Comparison of ENCODE assay signal across 8 cellular contexts in genomic region chr4:76949293-76950051, GRCh38. TPM values are rescaled to one million over a fixed set of nuclear protein-coding genes. Genes with fewer than 3 reads are reported as not detected.
A peak's percentile ranks its signal among the peaks of the same experiment; 100 is the strongest.
DNase-seq lines count a peak whose midpoint lies in the region; ATAC-seq, FAIRE-seq and TF ChIP-seq lines count a peak whose summit lies in the region.

SEPTIN11 (plus strand) TSS chr4:76949752; CDS start chr4:76949904, 152 bp downstream.

- FAIRE-seq in keratinocyte (lab: Jason Lieb, UNC) = no peak

- H3K9ac ChIP-seq in keratinocyte (ENCODE audit: control insufficient read depth, extremely low read depth, insufficient read depth, low read length) = peak within 1 kb of the TSS; percentile 90

- ATAC-seq in GM19025 (IDR thresholded peaks at IDR 0.05; ENCODE audit: low read depth, unreplicated experiment) (peak; percentile 68), HG03280 (IDR thresholded peaks at IDR 0.05; ENCODE audit: unreplicated experiment) (peak; percentile 67)
- peak; percentile 72 to 73 for ATAC-seq in activated CD4-positive, CD25-positive, alpha-beta regulatory T cell treated with anti-CD3 and anti-CD28 coated beads, Interleukin-2, amount 50 U/mL, for 24 hours
- ATAC-seq in central memory CD8-positive, alpha-beta T cell (replicated peaks; ENCODE audit: extremely low read depth, poor library complexity, severe bottlenecking) = peak; percentile 83

- H3K9me3 ChIP-seq in keratinocyte (ENCODE audit: control insufficient read depth, low read depth, low read length) = no peaks in the 10 kb centered on the region

- H3K9me1 ChIP-seq in keratinocyte (ENCODE audit: control insufficient read depth, extremely low read depth, insufficient read depth, low read length) = no peaks in the 10 kb centered on the region

- H3K4me3 ChIP-seq in AG09309 (ENCODE audit: control insufficient read depth, low read depth, low read length) (peak within 1 kb of the TSS; percentile 88), keratinocyte (ENCODE audit: control insufficient read depth in 2 of 3, extremely low read depth in 1 of 3, insufficient read depth in 2 of 3, low read depth in 1 of 3, low read length in 3 of 3) (peak within 1 kb of the TSS; percentile 90 to 99 (median 92))

- no peak for TF ChIP-seq CTCF in AG09309 (IDR thresholded peaks at IDR 0.05; ENCODE audit: control insufficient read depth, insufficient read depth, low read depth, low read length, missing control alignments)
- peak in 1 of 3 experiments; percentile 2 for TF ChIP-seq CTCF in keratinocyte (optimal IDR thresholded peaks at IDR 0.05 in 1 of 3, IDR thresholded peaks at IDR 0.05 in 1 of 3, conservative IDR thresholded peaks at IDR 0.05 in 1 of 3; ENCODE audit: extremely low read depth in 1 of 3, insufficient read depth in 2 of 3, low read length in 3 of 3)

- H3K27ac ChIP-seq in keratinocyte (ENCODE audit: control insufficient read depth, insufficient read depth, low read length) = peak within 1 kb of the TSS; percentile 71

- no peaks in the 10 kb centered on the region for H3K27me3 ChIP-seq in keratinocyte (ENCODE audit: control insufficient read depth, extremely low read depth, insufficient read depth, low read length)

- H3K27me3 Mint-ChIP-seq in central memory CD8-positive, alpha-beta T cell = no peaks in the 10 kb centered on the region

- DNase-seq in AG09309 (ENCODE audit: low read depth) (peak; percentile 78), NCI-H446 (lab: John Stamatoyannopoulos, UW) (peak; percentile 84 to 93), keratinocyte (ENCODE audit: low read depth, low spot score) (peak; percentile 11)
- DNase-seq in central memory CD8-positive, alpha-beta T cell (ENCODE audit: low spot score in 2 of 2) = peak; percentile 76 to 79
- DNase-seq in stimulated activated CD4-positive, alpha-beta T cell treated with anti-CD3 and anti-CD28 coated beads, Interleukin-12 subunit alpha, Interleukin-12 subunit beta, amount 100 ng/mL, for 48 hours (ENCODE audit: low read depth in 2 of 3, low spot score in 1 of 3) = peak; percentile 55 to 73 (median 62)

- H3K27ac Mint-ChIP-seq in central memory CD8-positive, alpha-beta T cell (ENCODE audit: low read depth) = peak within 1 kb of the TSS; percentile 84

- H3K4me1 ChIP-seq in keratinocyte (ENCODE audit: control insufficient read depth, extremely low read depth, insufficient read depth, low read length) = peaks cover 17% of the 10 kb centered on the region

- peaks cover 25% of the 10 kb centered on the region for H3K4me1 Mint-ChIP-seq in central memory CD8-positive, alpha-beta T cell

- dilution Hi-C loops in keratinocyte (cut with MboI; ENCODE audit: extremely low pct_ligation_motif_present, low sequenced_read_pairs) = no loop called here

- H3K79me2 ChIP-seq in keratinocyte (ENCODE audit: control insufficient read depth, insufficient read depth, low read length) = peaks cover 51% of the 10 kb centered on the region

- H3K36me3 Mint-ChIP-seq in central memory CD8-positive, alpha-beta T cell (ENCODE audit: insufficient read depth) = peaks cover 12% of the 10 kb centered on the region

- peak within 1 kb of the TSS; percentile 87 for H3K4me2 ChIP-seq in keratinocyte (ENCODE audit: control insufficient read depth, extremely low read depth, insufficient read depth, low read depth, low read length)

- H4K20me1 ChIP-seq in keratinocyte (ENCODE audit: control insufficient read depth, extremely low read depth, insufficient read depth, low read length) = no peaks in the 10 kb centered on the region

- H3K36me3 ChIP-seq in keratinocyte (ENCODE audit: control insufficient read depth in 2 of 2, extremely low read depth in 1 of 2, insufficient read depth in 2 of 2, low read length in 2 of 2) = no peaks in the 10 kb centered on the region

- H3K9me3 Mint-ChIP-seq in central memory CD8-positive, alpha-beta T cell = no peaks in the 10 kb centered on the region

- H2AFZ ChIP-seq in keratinocyte (ENCODE audit: control insufficient read depth, low read length) = peak within 1 kb of the TSS; percentile 85

- peak within 1 kb of the TSS; percentile 88 for H3K4me3 Mint-ChIP-seq in central memory CD8-positive, alpha-beta T cell

RNA-seq across cellular contexts. Expression of gene SEPTIN11, which starts in this region (rescaled TPM):
- polyA plus RNA-seq in keratinocyte = 68.3 to 99.3 TPM (median 89.2 TPM) in 3 replicates
- polyA plus RNA-seq in keratinocyte (2011; ENCODE audit: low read depth) = 82.1 TPM
- 76.6 and 163 TPM in 2 replicates for polyA plus RNA-seq in keratinocyte (2011; cell fraction: cytosol; rRNA removed)
- polyA plus RNA-seq in keratinocyte (2011; cell fraction: nucleus; rRNA removed) = 88.9 and 94.3 TPM in 2 replicates
- 18.4 and 59.9 TPM in 2 replicates for polyA plus RNA-seq in keratinocyte (2012; ENCODE audit: low replicate concordance)
- polyA minus RNA-seq in keratinocyte = 36.4 to 154 TPM (median 97.8 TPM) in 3 replicates
- polyA minus RNA-seq in keratinocyte (2011; cell fraction: cytosol; rRNA and poly(A)+ RNA removed) = 73.9 TPM
- 60.4 and 125 TPM in 2 replicates for polyA minus RNA-seq in keratinocyte (2011; cell fraction: nucleus; rRNA and poly(A)+ RNA removed)

Comparison
In these comparisons a context has a peak if more than half of its experiments do, and no peak if none do; other contexts are left out.
1. Peak in every context shown above with its lines: DNase-seq, ATAC-seq, H3K4me3 ChIP-seq and H3K27ac ChIP-seq.
2. DNase-seq: peak in every context shown above with its lines; median percentile 88 in NCI-H446; 78 in AG09309; 78 in central memory CD8-positive, alpha-beta T cell; 62 in stimulated activated CD4-positive, alpha-beta T cell treated with anti-CD3 and anti-CD28 coated beads, Interleukin-12 subunit alpha, Interleukin-12 subunit beta, amount 100 ng/mL, for 48 hours; 11 in keratinocyte.